In genomic region chr4:163709601-163710000, GRCh38 we compare ENCODE assay signal across 19 cellular contexts.
DNase-seq lines count a peak whose midpoint lies in the region; ATAC-seq, FAIRE-seq and TF ChIP-seq lines count a peak whose summit lies in the region.
"Had no signal": no experiment of that assay in that cellular context is flagged by ENCODE, and none has a peak within 500 bp of the region (broad histone marks: within the 10 kb centered on the region; RNA-seq: fewer than 3 reads in every experiment).

No MANE protein-coding gene starts in this region.

- no peak overlapping the region for H4K5ac ChIP-seq in IMR-90 (ENCODE audit: low read depth, low read length)
- H4K5ac ChIP-seq in H1 (ENCODE audit: insufficient read length, low read depth, low read length): no peak overlapping the region

- H3K23me2 ChIP-seq in H1 (ENCODE audit: low read depth, low read length): no peaks in the 10 kb centered on the region

- H4K8ac ChIP-seq in IMR-90 (ENCODE audit: low read depth in 2 of 2, low read length in 2 of 2): no peak overlapping the region
- no peak overlapping the region for H4K8ac ChIP-seq in H1 (ENCODE audit: extremely low read depth, insufficient read depth, low read length)

- H3K9ac ChIP-seq in IMR-90 (ENCODE audit: low read depth, low read length) (no peak overlapping the region), H1 (replicated peaks in 1 of 4; ENCODE audit: extremely low read depth in 1 of 4, low read depth in 3 of 4, low read length in 3 of 4) (no peak overlapping the region)
- H3K9ac ChIP-seq: BLaER1 treated with 17β-estradiol and CSF1 and Interleukin-3, amounts not matched to agents 10 nM and 100 nM had no signal

- no peak overlapping the region for H2AK5ac ChIP-seq in IMR-90 (ENCODE audit: low read depth, low read length)
- H2AK5ac ChIP-seq in H1 (ENCODE audit: low read depth, low read length): no peak overlapping the region

- no peak overlapping the region for H2BK12ac ChIP-seq in H1 (ENCODE audit: low read depth, low read length)

- TF ChIP-seq CTCF in A549 (IDR thresholded peaks at IDR 0.05): no peak
- TF ChIP-seq CTCF in IMR-90 (conservative IDR thresholded peaks at IDR 0.05; ENCODE audit: low read depth, low read length): no peak
- TF ChIP-seq CTCF in H1 (IDR thresholded peaks at IDR 0.05; ENCODE audit: control extremely low read depth in 1 of 3, insufficient read depth in 1 of 3, low read depth in 1 of 3, low read length in 3 of 3): no peak

- TF ChIP-seq EP300 in A549 (IDR thresholded peaks at IDR 0.05) (no peak), H1 (IDR thresholded peaks at IDR 0.05; ENCODE audit: borderline replicate concordance in 1 of 2, low read depth in 2 of 2, low read length in 2 of 2) (no peak)

- no peak overlapping the region for H2BK120ac ChIP-seq in IMR-90 (ENCODE audit: low read depth, low read length)
- no peak overlapping the region for H2BK120ac ChIP-seq in H1 (replicated peaks; ENCODE audit: low read depth, low read length)

- H3K27me3 ChIP-seq in IMR-90 (ENCODE audit: control insufficient read depth, insufficient read depth, low read length): no peaks in the 10 kb centered on the region
- no peaks in the 10 kb centered on the region for H3K27me3 ChIP-seq in H1 (replicated peaks in 1 of 4; ENCODE audit: control insufficient read depth in 3 of 4, extremely low read depth in 1 of 4, insufficient read depth in 3 of 4, low read length in 3 of 4)
- H3K27me3 ChIP-seq: BLaER1 treated with 17β-estradiol and CSF1 and Interleukin-3, amounts not matched to agents 10 nM and 100 nM had no signal

- no peaks in the 10 kb centered on the region for H3K4me1 ChIP-seq in A549
- H3K4me1 ChIP-seq in IMR-90 (ENCODE audit: control insufficient read depth, insufficient read depth, low read length): no peaks in the 10 kb centered on the region
- no peaks in the 10 kb centered on the region for H3K4me1 ChIP-seq in H1 (replicated peaks in 1 of 4; ENCODE audit: control insufficient read depth in 3 of 4, insufficient read depth in 4 of 4, low read length in 3 of 4)
- H3K4me1 ChIP-seq: BLaER1 treated with 17β-estradiol and CSF1 and Interleukin-3, amounts not matched to agents 10 nM and 100 nM; Caco-2 had no signal

- H3K18ac ChIP-seq in IMR-90 (ENCODE audit: low read depth, low read length) (no peak overlapping the region), H1 (ENCODE audit: extremely low read depth, low read length) (no peak overlapping the region)

- no peaks in the 10 kb centered on the region for H4K20me1 ChIP-seq in IMR-90 (ENCODE audit: insufficient read depth, low read length)
- no peaks in the 10 kb centered on the region for H4K20me1 ChIP-seq in H1 (replicated peaks in 1 of 2; ENCODE audit: control insufficient read depth in 1 of 2, insufficient read depth in 2 of 2, low read length in 2 of 2)
- H4K20me1 ChIP-seq: BLaER1 treated with 17β-estradiol and CSF1 and Interleukin-3, amounts not matched to agents 10 nM and 100 nM had no signal

- H3K36me3 ChIP-seq in IMR-90 (ENCODE audit: control insufficient read depth, insufficient read depth, low read length) (no peaks in the 10 kb centered on the region), H1 (ENCODE audit: control insufficient read depth in 2 of 4, insufficient read depth in 4 of 4, low read length in 3 of 4) (no peaks in the 10 kb centered on the region)
- H3K36me3 ChIP-seq: BLaER1 treated with 17β-estradiol and CSF1 and Interleukin-3, amounts not matched to agents 10 nM and 100 nM had no signal

- H3K4me2 ChIP-seq in A549 (no peak overlapping the region), IMR-90 (ENCODE audit: low read depth, low read length) (no peak overlapping the region), H1 (ENCODE audit: insufficient read depth in 1 of 2, low read depth in 2 of 2, low read length in 2 of 2) (no peak overlapping the region)
- H3K4me2 ChIP-seq: BLaER1 treated with 17β-estradiol and CSF1 and Interleukin-3, amounts not matched to agents 10 nM and 100 nM had no signal

- FAIRE-seq in A549 (lab: Jason Lieb, UNC) (no peak), H1 (lab: Jason Lieb, UNC) (no peak)
- FAIRE-seq: A204.1, G401.6, GM12891, GM18507 had no signal

- no peak overlapping the region for H3K23ac ChIP-seq in IMR-90 (ENCODE audit: low read depth, low read length)
- H3K23ac ChIP-seq in H1 (ENCODE audit: insufficient read length): no peak overlapping the region

- H2BK5ac ChIP-seq in IMR-90 (ENCODE audit: low read depth, low read length, poor library complexity, severe bottlenecking) (no peak overlapping the region), H1 (ENCODE audit: low read depth, low read length) (no peak overlapping the region)

- intact Hi-C loops in IMR-90 (cut with micrococcal nuclease): no loop called here

- H2AFZ ChIP-seq in IMR-90 (replicated peaks; ENCODE audit: low read length, poor library complexity) (no peak overlapping the region), H1 (ENCODE audit: low read length) (no peak overlapping the region)

- H3K56ac ChIP-seq in IMR-90 (ENCODE audit: extremely low read depth, insufficient read depth, low read length) (no peak overlapping the region), H1 (replicated peaks; ENCODE audit: insufficient read length, low read depth, low read length) (no peak overlapping the region)

- no peaks in the 10 kb centered on the region for H3K79me1 ChIP-seq in IMR-90 (ENCODE audit: low read depth in 1 of 2, low read length in 2 of 2)
- no peaks in the 10 kb centered on the region for H3K79me1 ChIP-seq in H1 (ENCODE audit: low read depth, low read length)

- no peaks in the 10 kb centered on the region for H3K9me1 ChIP-seq in IMR-90 (ENCODE audit: insufficient read depth, low read length)

- no peak for TF ChIP-seq RAD21 in A549 (conservative IDR thresholded peaks at IDR 0.05 in 1 of 2, IDR thresholded peaks at IDR 0.05 in 1 of 2)
- TF ChIP-seq RAD21 in IMR-90 (IDR thresholded peaks at IDR 0.05; ENCODE audit: low read length): no peak
- no peak for TF ChIP-seq RAD21 in H1 (IDR thresholded peaks at IDR 0.05 in 1 of 2, conservative IDR thresholded peaks at IDR 0.05 in 1 of 2; ENCODE audit: low read depth in 2 of 2, low read length in 2 of 2)

- no peaks in the 10 kb centered on the region for H3K79me2 ChIP-seq in H1 (ENCODE audit: control insufficient read depth in 1 of 2, insufficient read depth in 2 of 2, low read length in 2 of 2)

- no peak overlapping the region for H3K4me3 ChIP-seq in A549
- H3K4me3 ChIP-seq in IMR-90 (ENCODE audit: insufficient read depth, low read depth, low read length): no peak overlapping the region
- no peak overlapping the region for H3K4me3 ChIP-seq in H1 (ENCODE audit: extremely low read depth in 1 of 4, insufficient read depth in 2 of 4, low read depth in 3 of 4, low read length in 4 of 4)
- H3K4me3 ChIP-seq: BLaER1 treated with 17β-estradiol and CSF1 and Interleukin-3, amounts not matched to agents 10 nM and 100 nM had no signal

- POLR2A ChIA-PET in A549 (lab: Yijun Ruan, JAX) (no interaction called here), IMR-90 (lab: Charles Lee; ENCODE audit: unreplicated experiment) (no interaction called here), H1 (lab: Charles Lee; ENCODE audit: partially characterized antibody) (no interaction called here)

- dilution Hi-C loops in IMR-90 (cut with HindIII; ENCODE audit: low sequenced_read_pairs, unreplicated experiment): no loop called here

- H2AK9ac ChIP-seq in IMR-90 (replicated peaks; ENCODE audit: low read depth, low read length, poor library complexity): no peak overlapping the region

- H3K14ac ChIP-seq in IMR-90 (replicated peaks; ENCODE audit: low read depth, low read length) (no peak overlapping the region), H1 (ENCODE audit: insufficient read length) (no peak overlapping the region)

- H4K91ac ChIP-seq in IMR-90 (ENCODE audit: insufficient read depth, low read depth, low read length) (no peak overlapping the region), H1 (replicated peaks; ENCODE audit: insufficient read length, low read length) (no peak overlapping the region)

- in situ Hi-C loops in IMR-90 (cut with MboI; ENCODE audit: low sequenced_read_pairs): no loop called here

- no peak overlapping the region for H2BK15ac ChIP-seq in IMR-90 (ENCODE audit: low read depth, low read length)
- no peak overlapping the region for H2BK15ac ChIP-seq in H1 (ENCODE audit: low read length)

- H3K9me3 ChIP-seq in A549 (no peaks in the 10 kb centered on the region), IMR-90 (ENCODE audit: control insufficient read depth, insufficient read depth, low read length) (no peaks in the 10 kb centered on the region), H1 (ENCODE audit: insufficient read depth in 2 of 2, low read depth in 1 of 2, low read length in 1 of 2) (no peaks in the 10 kb centered on the region)
- H3K9me3 ChIP-seq: BLaER1 treated with 17β-estradiol and CSF1 and Interleukin-3, amounts not matched to agents 10 nM and 100 nM; Caco-2 had no signal

- TF ChIP-seq POLR2A in A549 (IDR thresholded peaks at IDR 0.05; ENCODE audit: low read length): no peak
- no peak for TF ChIP-seq POLR2A in IMR-90 (IDR thresholded peaks at IDR 0.05; ENCODE audit: low read depth, low read length)
- no peak for TF ChIP-seq POLR2A in H1 (IDR thresholded peaks at IDR 0.05; ENCODE audit: control extremely low read depth in 1 of 2, low read depth in 2 of 2, low read length in 2 of 2)

- DNase-seq in A549 (ENCODE audit: low read depth in 1 of 2, low spot score in 1 of 2) (no peak), IMR-90 (no peak), H1 (ENCODE audit: low read depth in 1 of 2, low spot score in 2 of 2) (no peak)
- no peak for DNase-seq in activated CD4-positive, alpha-beta T cell treated with anti-CD3 and anti-CD28 coated beads for 48 hours
- DNase-seq: 8988T; AML-193; Caco-2; Calu3; CD4-positive, alpha-beta T cell; CD8-positive, alpha-beta T cell; DMS79 treated with DMSO at 0.1 percent for 48 hours; GF-D8 had no signal

- 87% methylated on average over 1 of the region's 1 CpG for WGBS in A549 (ENCODE audit: missing lambda C conversion rate)
- no CpG with 5 or more reads among the region's 1 CpG for WGBS in IMR-90 (ENCODE audit: extremely low coverage in 2 of 2, insufficient read length in 1 of 2), 2 experiments
- 94% methylated on average over 1 of the region's 1 CpG; no CpG with 5 or more reads in 1 of the 2 experiments for WGBS in H1 (ENCODE audit: extremely low coverage in 1 of 2, insufficient coverage in 1 of 2, insufficient read length in 1 of 2, insufficient replicate concordance in 2 of 2, low coverage in 1 of 2, low lambda C conversion rate in 2 of 2, missing lambda C conversion rate in 1 of 2), 2 experiments

- no peak overlapping the region for H3K27ac ChIP-seq in A549
- no peak overlapping the region for H3K27ac ChIP-seq in IMR-90 (ENCODE audit: insufficient read depth, low read length)
- no peak overlapping the region for H3K27ac ChIP-seq in H1 (ENCODE audit: low read depth, low read length)
- H3K27ac ChIP-seq: BLaER1 treated with 17β-estradiol and CSF1 and Interleukin-3, amounts not matched to agents 10 nM and 100 nM; C4-2B had no signal

- CTCF ChIA-PET in A549 (lab: Yijun Ruan, JAX): no interaction called here
- CTCF ChIA-PET in IMR-90 (lab: Yijun Ruan, JAX): no interaction called here
- CTCF ChIA-PET in H1 (lab: Charles Lee; ENCODE audit: partially characterized antibody): interaction anchor here (0.6 kb wide), 1 partner anchor 126 kb away, joined by 4 read pairs; no protein-coding TSS in a partner anchor

- no peak overlapping the region for H3K4ac ChIP-seq in IMR-90 (ENCODE audit: low read depth, low read length)
- H3K4ac ChIP-seq in H1 (replicated peaks; ENCODE audit: insufficient read length, low read depth, low read length): no peak overlapping the region

- BruUV-seq in IMR-90 (replicated peaks; lab: Mats Ljungman, UMichigan): no TSS peak

- H2BK20ac ChIP-seq in IMR-90 (ENCODE audit: low read depth, low read length) (no peak overlapping the region), H1 (ENCODE audit: low read length) (no peak overlapping the region)

- ATAC-seq in A549: no peak
- ATAC-seq in IMR-90 (ENCODE audit: low read depth): no peak
- no peak for ATAC-seq in GM18502 (IDR thresholded peaks at IDR 0.05; ENCODE audit: poor library complexity, unreplicated experiment)
- ATAC-seq: CD8-positive, alpha-beta T cell had no signal

Comparison
In these comparisons a context has a peak if more than half of its experiments do, and no peak if none do; other contexts are left out.
1. Of the 18 proteins assayed by ChIP-seq in both H1 and A549: peak only in H1: none; only in A549: none; in both: MAFK; in neither: 17.